In genomic region chr16:64991011-64991410, GRCh38 we compare ENCODE assay signal across 17 cellular contexts.
"Had no signal": no experiment of that assay in that cellular context is flagged by ENCODE, and none has a peak within 500 bp of the region (broad histone marks: within the 10 kb centered on the region; RNA-seq: fewer than 3 reads in every experiment).

No MANE protein-coding gene starts in this region.

- H3K4me3 ChIP-seq: dorsolateral prefrontal cortex, esophagus muscularis mucosa, lower lobe of right lung, suprapubic skin, transverse colon had no signal

- ATAC-seq: activated T-helper 17 cell treated with anti-CD3 and anti-CD28 coated beads, Interleukin-2, amount 50 U/mL, for 72 hours; lower lobe of right lung; natural killer cell; stimulated activated naive CD8-positive, alpha-beta T cell treated with anti-CD3 and anti-CD28 coated beads, Interleukin-15, amount 100 ng/mL, for 72 hours; WTC11 had no signal

- H3K27ac ChIP-seq: dorsolateral prefrontal cortex, esophagus muscularis mucosa, lower lobe of right lung, suprapubic skin, transverse colon had no signal

- H3K4me1 ChIP-seq: esophagus muscularis mucosa, lower lobe of right lung, transverse colon had no signal

- H3K9me3 ChIP-seq: esophagus muscularis mucosa, lower lobe of right lung, suprapubic skin, transverse colon had no signal

- H3K36me3 ChIP-seq: transverse colon had no signal

- DNase-seq: activated CD4-positive, alpha-beta T cell treated with anti-CD3 and anti-CD28 coated beads, Interleukin-2, amount 50 U/mL, for 4 hours; activated CD8-positive, alpha-beta memory T cell treated with anti-CD3 and anti-CD28 coated beads for 24 hours; activated CD8-positive, alpha-beta memory T cell treated with anti-CD3 and anti-CD28 coated beads, Interleukin-2, amount 50 U/mL, for 4 hours; activated T-cell treated with anti-CD3 and anti-CD28 coated beads, Interleukin-2, amount 50 U/mL, for 24 hours; central memory CD4-positive, alpha-beta T cell; dorsolateral prefrontal cortex; foreskin fibroblast; lower lobe of right lung; natural killer cell; stimulated activated CD4-positive, alpha-beta T cell treated with anti-CD3 and anti-CD28 coated beads, Interleukin-1b, Interleukin-23, amount 100 ng/mL, for 48 hours; stimulated activated naive CD8-positive, alpha-beta T cell treated with anti-CD3 and anti-CD28 coated beads, Interleukin-15, amount 100 ng/mL, for 72 hours; T-helper 9 cell; transverse colon had no signal

- H3K27me3 ChIP-seq: dorsolateral prefrontal cortex, esophagus muscularis mucosa, suprapubic skin, transverse colon had no signal
